ENCODE assay signal across 17 cellular contexts in genomic region chr11:96218901-96219300, GRCh38.
DNase-seq lines count a peak whose midpoint lies in the region; FAIRE-seq and TF ChIP-seq lines count a peak whose summit lies in the region.
"Had no signal": no experiment of that assay in that cellular context is flagged by ENCODE, and none has a peak within 500 bp of the region (broad histone marks: within the 10 kb centered on the region; RNA-seq: fewer than 3 reads in every experiment).

No MANE protein-coding gene starts in this region.

- no peaks in the 10 kb centered on the region for H4K20me1 ChIP-seq in OCI-LY1 (ENCODE audit: insufficient read depth, low read length)

- WGBS in spleen, 5 donors: 62 to 97% (median 82%) methylated on average over 3 of the region's 3 CpGs

- POLR2A ChIA-PET in activated CD4-positive, alpha-beta memory T cell treated with anti-CD3 and anti-CD28 coated beads for 36 hours (lab: Charles Lee): no interaction called here
- POLR2A ChIA-PET in activated CD4-positive, alpha-beta memory T cell treated with anti-CD3 and anti-CD28 coated beads, Interleukin-2, amount 10 ng/mL, durations not matched to agents 7 days and 5 days (lab: Charles Lee): no interaction called here

- H2AFZ ChIP-seq in OCI-LY1 (ENCODE audit: low read length): no peak overlapping the region

- FAIRE-seq in GM12891 (lab: Jason Lieb, UNC): no peak
- FAIRE-seq: A549, colon, endothelial cell of umbilical vein had no signal

- no peak overlapping the region for H3K4me3 ChIP-seq in OCI-LY1 (ENCODE audit: low read depth, low read length, poor library complexity, severe bottlenecking)
- H3K4me3 ChIP-seq in spleen: no peak overlapping the region
- H3K4me3 ChIP-seq: A549, skin epidermis, upper lobe of left lung had no signal

- no peaks in the 10 kb centered on the region for H3K27me3 Mint-ChIP-seq in activated CD4-positive, alpha-beta memory T cell treated with anti-CD3 and anti-CD28 coated beads for 36 hours
- no peaks in the 10 kb centered on the region for H3K27me3 Mint-ChIP-seq in activated CD4-positive, alpha-beta memory T cell treated with anti-CD3 and anti-CD28 coated beads, Interleukin-2, amount 10 ng/mL, durations not matched to agents 7 days and 5 days
- H3K27me3 Mint-ChIP-seq in glutamatergic neuron (ENCODE audit: unreplicated experiment): peaks cover 2% of the 10 kb centered on the region

- peaks cover 80% of the 10 kb centered on the region for H3K4me1 Mint-ChIP-seq in activated CD4-positive, alpha-beta memory T cell treated with anti-CD3 and anti-CD28 coated beads for 36 hours (ENCODE audit: low read depth)
- peaks cover 63% of the 10 kb centered on the region for H3K4me1 Mint-ChIP-seq in activated CD4-positive, alpha-beta memory T cell treated with anti-CD3 and anti-CD28 coated beads, Interleukin-2, amount 10 ng/mL, durations not matched to agents 7 days and 5 days
- peaks cover 34% of the 10 kb centered on the region for H3K4me1 Mint-ChIP-seq in glutamatergic neuron (ENCODE audit: low read depth, unreplicated experiment)

- intact Hi-C loops in activated CD4-positive, alpha-beta memory T cell treated with anti-CD3 and anti-CD28 coated beads for 36 hours (cut with micrococcal nuclease): no loop called here
- intact Hi-C loops in spleen (cut with DNase I; ENCODE audit: low total_unique reads): no loop called here

- H3F3A ChIP-seq in OCI-LY1 (ENCODE audit: insufficient read depth, low read length): peaks cover 8% of the 10 kb centered on the region; the same call in 1 of the 2 replicates

- DNase-seq in activated CD4-positive, alpha-beta memory T cell treated with anti-CD3 and anti-CD28 coated beads for 36 hours: no peak
- no peak for DNase-seq in activated CD4-positive, alpha-beta memory T cell treated with anti-CD3 and anti-CD28 coated beads, Interleukin-2, amount 10 ng/mL, durations not matched to agents 7 days and 5 days
- DNase-seq in glutamatergic neuron (peak; percentile 50), spleen (no peak), GM12891 (ENCODE audit: insufficient read length, low spot score) (no peak), COLO829 (ENCODE audit: low spot score) (no peak), SHP77 (lab: John Stamatoyannopoulos, UW) (no peak)
- DNase-seq: activated effector memory CD4-positive, alpha-beta T cell treated with anti-CD3 and anti-CD28 coated beads, Interleukin-2, amount 50 U/mL, for 16 hours; left cardiac atrium; NCI-H1436 treated with DMSO at 0.1 percent for 48 hours; upper lobe of left lung had no signal

- CTCF ChIA-PET in activated CD4-positive, alpha-beta memory T cell treated with anti-CD3 and anti-CD28 coated beads for 36 hours (lab: Charles Lee): no interaction called here
- CTCF ChIA-PET in activated CD4-positive, alpha-beta memory T cell treated with anti-CD3 and anti-CD28 coated beads, Interleukin-2, amount 10 ng/mL, durations not matched to agents 7 days and 5 days (lab: Charles Lee): no interaction called here

- no peaks in the 10 kb centered on the region for H3K9me2 ChIP-seq in OCI-LY1 (ENCODE audit: low read depth, low read length)

- H3K9ac ChIP-seq in OCI-LY1 (ENCODE audit: low read length): no peak overlapping the region

- H3K79me2 ChIP-seq in OCI-LY1 (ENCODE audit: insufficient read depth, low read length): no peaks in the 10 kb centered on the region

- H3K27me3 ChIP-seq in OCI-LY1 (ENCODE audit: insufficient read depth, low read length) (no peaks in the 10 kb centered on the region), spleen (replicated peaks in 1 of 7) (no peaks in the 10 kb centered on the region)
- H3K27me3 ChIP-seq: upper lobe of left lung had no signal

- H3K4me2 ChIP-seq in OCI-LY1 (ENCODE audit: low read length): no peak overlapping the region
- H3K4me2 ChIP-seq: A549 had no signal

- peaks cover 81% of the 10 kb centered on the region for H3K4me1 ChIP-seq in OCI-LY1 (ENCODE audit: insufficient read depth, low read length, severe bottlenecking)
- H3K4me1 ChIP-seq in spleen: peaks cover 62 to 100% (median 87%) of the 10 kb centered on the region in 6 donors

- peak overlapping the region; percentile 30 for H3K27ac Mint-ChIP-seq in activated CD4-positive, alpha-beta memory T cell treated with anti-CD3 and anti-CD28 coated beads for 36 hours
- no peak overlapping the region for H3K27ac Mint-ChIP-seq in activated CD4-positive, alpha-beta memory T cell treated with anti-CD3 and anti-CD28 coated beads, Interleukin-2, amount 10 ng/mL, durations not matched to agents 7 days and 5 days
- H3K27ac Mint-ChIP-seq in glutamatergic neuron (ENCODE audit: unreplicated experiment): peak overlapping the region; percentile 34
- H3K27ac Mint-ChIP-seq: T-helper 1 cell treated with Interleukin-12 subunit alpha and Interleukin-12 subunit beta and Interleukin-4 antibody, amounts not matched to agents 30 μg/mL and 1 μg/mL, for 36 hours had no signal

- peaks cover 2% of the 10 kb centered on the region for H3K36me3 Mint-ChIP-seq in activated CD4-positive, alpha-beta memory T cell treated with anti-CD3 and anti-CD28 coated beads for 36 hours
- peaks cover 13% of the 10 kb centered on the region for H3K36me3 Mint-ChIP-seq in activated CD4-positive, alpha-beta memory T cell treated with anti-CD3 and anti-CD28 coated beads, Interleukin-2, amount 10 ng/mL, durations not matched to agents 7 days and 5 days (ENCODE audit: low read depth)
- no peaks in the 10 kb centered on the region for H3K36me3 Mint-ChIP-seq in glutamatergic neuron (ENCODE audit: unreplicated experiment)

- no peak for TF ChIP-seq CTCF in OCI-LY1 (IDR thresholded peaks at IDR 0.05; ENCODE audit: low read length)
- no peak for TF ChIP-seq CTCF in glutamatergic neuron (IDR thresholded peaks at IDR 0.05; ENCODE audit: partially characterized antibody, unreplicated experiment)
- no peak for TF ChIP-seq CTCF in spleen (IDR thresholded peaks at IDR 0.05 in 8 of 11, conservative IDR thresholded peaks at IDR 0.05 in 3 of 11)

- no peaks in the 10 kb centered on the region for H3K9me3 ChIP-seq in OCI-LY1 (ENCODE audit: low read length)
- no peaks in the 10 kb centered on the region for H3K9me3 ChIP-seq in spleen
- H3K9me3 ChIP-seq: A549, upper lobe of left lung had no signal

- no peak overlapping the region for H3K4me3 Mint-ChIP-seq in activated CD4-positive, alpha-beta memory T cell treated with anti-CD3 and anti-CD28 coated beads for 36 hours
- no peak overlapping the region for H3K4me3 Mint-ChIP-seq in activated CD4-positive, alpha-beta memory T cell treated with anti-CD3 and anti-CD28 coated beads, Interleukin-2, amount 10 ng/mL, durations not matched to agents 7 days and 5 days
- no peak overlapping the region for H3K4me3 Mint-ChIP-seq in glutamatergic neuron (ENCODE audit: unreplicated experiment)
- H3K4me3 Mint-ChIP-seq: T-helper 1 cell treated with Interleukin-12 subunit alpha and Interleukin-12 subunit beta and Interleukin-4 antibody, amounts not matched to agents 30 μg/mL and 1 μg/mL, for 36 hours had no signal

- no peaks in the 10 kb centered on the region for H3K9me3 Mint-ChIP-seq in activated CD4-positive, alpha-beta memory T cell treated with anti-CD3 and anti-CD28 coated beads for 36 hours
- H3K9me3 Mint-ChIP-seq in activated CD4-positive, alpha-beta memory T cell treated with anti-CD3 and anti-CD28 coated beads, Interleukin-2, amount 10 ng/mL, durations not matched to agents 7 days and 5 days: no peaks in the 10 kb centered on the region
- peaks cover 6% of the 10 kb centered on the region for H3K9me3 Mint-ChIP-seq in glutamatergic neuron (ENCODE audit: unreplicated experiment)
- H3K9me3 Mint-ChIP-seq: T-helper 1 cell treated with Interleukin-12 subunit alpha and Interleukin-12 subunit beta and Interleukin-4 antibody, amounts not matched to agents 30 μg/mL and 1 μg/mL, for 36 hours had no signal

- H3K27ac ChIP-seq in OCI-LY1 (ENCODE audit: low read depth, low read length, poor library complexity, severe bottlenecking): peak overlapping the region; percentile 99
- H3K27ac ChIP-seq in spleen: peak overlapping the region in 6 of 8 donors; percentile 67 to 92 (median 88)
- H3K27ac ChIP-seq: A549 had no signal

- H3K36me3 ChIP-seq in OCI-LY1 (ENCODE audit: insufficient read depth, low read length): no peaks in the 10 kb centered on the region
- no peaks in the 10 kb centered on the region for H3K36me3 ChIP-seq in spleen
- H3K36me3 ChIP-seq: upper lobe of left lung had no signal

- no peak for TF ChIP-seq POLR2A in spleen (IDR thresholded peaks at IDR 0.05)
- no peak for TF ChIP-seq POLR2A in GM12891 (IDR thresholded peaks at IDR 0.05; ENCODE audit: low read depth, low read length)

TF ChIP-seq in GM12891, 5 proteins besides CTCF, POLR2A, EP300 and RAD21:
- TF ChIP-seq POLR2AphosphoS5 (IDR thresholded peaks at IDR 0.05; ENCODE audit: low read depth, low read length): no peak
- TF ChIP-seq POU2F2 (IDR thresholded peaks at IDR 0.05; ENCODE audit: low read depth, low read length): no peak
- no peak for TF ChIP-seq PAX5 (IDR thresholded peaks at IDR 0.05; ENCODE audit: insufficient read depth, low read length, severe bottlenecking)
- TF ChIP-seq TAF1 (IDR thresholded peaks at IDR 0.05; ENCODE audit: low read depth, low read length): no peak
- TF ChIP-seq SPI1 (IDR thresholded peaks at IDR 0.05; ENCODE audit: low read depth, low read length): no peak
